8 cellular contexts compared by ENCODE assay signal in genomic region chr21:31288191-31288590, GRCh38. TPM values are rescaled to one million over a fixed set of nuclear protein-coding genes. Genes with fewer than 3 reads are reported as not detected.
"Had no signal": no experiment of that assay in that cellular context is flagged by ENCODE, and none has a peak within 500 bp of the region (broad histone marks: within the 10 kb centered on the region; RNA-seq: fewer than 3 reads in every experiment).

No MANE protein-coding gene starts in this region.

- H3K4me3 Mint-ChIP-seq: IgD-negative memory B cell had no signal

- H3K27ac ChIP-seq: GM23248, KMS-11 had no signal

- H3K9ac ChIP-seq: GM23248, KMS-11 had no signal

- DNase-seq: GM23248, GOT3, H7, HCEC 1CT, KBM-7 had no signal

- H3K27ac Mint-ChIP-seq: IgD-negative memory B cell had no signal

- H3K4me3 ChIP-seq: GM23248 had no signal

- H2AFZ ChIP-seq: GM23248 had no signal

- H3K27me3 Mint-ChIP-seq: IgD-negative memory B cell had no signal

- H3K4me2 ChIP-seq: KMS-11 had no signal

- H3K36me3 Mint-ChIP-seq: IgD-negative memory B cell had no signal

RNA-seq across cellular contexts. Expression of gene TIAM1, which starts 55.9 kb away (rescaled TPM):
- total RNA-seq: HT-29 had no signal
